Comparison of ENCODE assay signal across 23 cellular contexts in genomic region chr7:133217805-133218204, GRCh38. TPM values are rescaled to one million over a fixed set of nuclear protein-coding genes. Genes with fewer than 3 reads are reported as not detected.
DNase-seq lines count a peak whose midpoint lies in the region; ATAC-seq and TF ChIP-seq lines count a peak whose summit lies in the region.
"Had no signal": no experiment of that assay in that cellular context is flagged by ENCODE, and none has a peak within 500 bp of the region (broad histone marks: within the 10 kb centered on the region; RNA-seq: fewer than 3 reads in every experiment).

No MANE protein-coding gene starts in this region.

- DNase-seq in GM23338 (ENCODE audit: low spot score) (no peak), hepatocyte (ENCODE audit: low spot score) (peak; percentile 13), smooth muscle cell (lab: John Stamatoyannopoulos, UW; ENCODE audit: unreplicated experiment) (no peak), MM.1S (no peak), DMS 273 (lab: John Stamatoyannopoulos, UW; ENCODE audit: unreplicated experiment) (no peak)
- DNase-seq: AML-193; Caco-2; Calu3; CD4-positive, alpha-beta T cell; CD8-positive, alpha-beta T cell; DMS 273 treated with DMSO at 0.1 percent for 48 hours; DMS153; DMS53; DMS79; DND-41; EL; GDM1 had no signal

- H3K9me2 ChIP-seq in GM23338 (ENCODE audit: insufficient read depth), result no peaks in the 10 kb centered on the region
- H3K9me2 ChIP-seq in hepatocyte (replicated peaks; ENCODE audit: insufficient read depth), result no peaks in the 10 kb centered on the region
- no peaks in the 10 kb centered on the region for H3K9me2 ChIP-seq in MM.1S (replicated peaks; ENCODE audit: insufficient read depth, low read length)

- no peaks in the 10 kb centered on the region for H3F3A ChIP-seq in GM23338 (replicated peaks; ENCODE audit: low read depth)
- no peaks in the 10 kb centered on the region for H3F3A ChIP-seq in smooth muscle cell (ENCODE audit: low read depth)
- H3F3A ChIP-seq in MM.1S (ENCODE audit: insufficient read depth, low read length), result no peaks in the 10 kb centered on the region

- H3K27ac ChIP-seq in GM23338 (ENCODE audit: low read depth) (no peak overlapping the region), hepatocyte (no peak overlapping the region), smooth muscle cell (ENCODE audit: low read depth) (no peak overlapping the region), MM.1S (ENCODE audit: low read length) (no peak overlapping the region)
- H3K27ac ChIP-seq: 22Rv1; A549; BLaER1 treated with 17β-estradiol and CSF1 and Interleukin-3, amounts not matched to agents 10 nM and 100 nM; C4-2B had no signal

- no peak overlapping the region for H3K27ac Mint-ChIP-seq in GM23338
- H3K27ac Mint-ChIP-seq: B cell; CD4-positive, alpha-beta T cell; CD8-positive, alpha-beta T cell had no signal

- no peak for ATAC-seq in GM23338
- ATAC-seq: A549; CD8-positive, alpha-beta T cell; GM12878 had no signal

- H3K9ac ChIP-seq in smooth muscle cell (ENCODE audit: low read depth), result no peak overlapping the region
- no peak overlapping the region for H3K9ac ChIP-seq in MM.1S (ENCODE audit: low read length)
- H3K9ac ChIP-seq: BLaER1 treated with 17β-estradiol and CSF1 and Interleukin-3, amounts not matched to agents 10 nM and 100 nM had no signal

- TF ChIP-seq CTCF in GM23338 (conservative IDR thresholded peaks at IDR 0.05; ENCODE audit: low read depth in 2 of 2), result no peak
- TF ChIP-seq CTCF in hepatocyte (IDR thresholded peaks at IDR 0.05; ENCODE audit: poor library complexity), result no peak
- TF ChIP-seq CTCF in smooth muscle cell (IDR thresholded peaks at IDR 0.05; ENCODE audit: borderline replicate concordance, insufficient read depth, poor library complexity, severe bottlenecking), result no peak
- TF ChIP-seq CTCF in MM.1S (IDR thresholded peaks at IDR 0.05; ENCODE audit: low read length), result no peak

- no peaks in the 10 kb centered on the region for H3K4me1 Mint-ChIP-seq in GM23338
- H3K4me1 Mint-ChIP-seq: B cell had no signal

- H3K4me1 ChIP-seq in GM23338 (ENCODE audit: insufficient read depth), result no peaks in the 10 kb centered on the region
- no peaks in the 10 kb centered on the region for H3K4me1 ChIP-seq in hepatocyte (ENCODE audit: insufficient read depth)
- H3K4me1 ChIP-seq in smooth muscle cell (ENCODE audit: low read depth), result no peaks in the 10 kb centered on the region
- no peaks in the 10 kb centered on the region for H3K4me1 ChIP-seq in MM.1S (ENCODE audit: low read length)
- H3K4me1 ChIP-seq: A549, Caco-2 had no signal

- no peaks in the 10 kb centered on the region for H3K27me3 ChIP-seq in GM23338 (ENCODE audit: insufficient read depth)
- H3K27me3 ChIP-seq in hepatocyte, result peaks cover 2% of the 10 kb centered on the region
- H3K27me3 ChIP-seq in smooth muscle cell (ENCODE audit: low read depth), result no peaks in the 10 kb centered on the region
- no peaks in the 10 kb centered on the region for H3K27me3 ChIP-seq in MM.1S (replicated peaks; ENCODE audit: insufficient read depth, low read length)
- H3K27me3 ChIP-seq: BLaER1 treated with 17β-estradiol and CSF1 and Interleukin-3, amounts not matched to agents 10 nM and 100 nM had no signal

- H2AFZ ChIP-seq in GM23338 (peak overlapping the region; percentile 65; the same call in 1 of the 2 replicates), hepatocyte (no peak overlapping the region), smooth muscle cell (ENCODE audit: low read depth) (peak overlapping the region; percentile 47), MM.1S (ENCODE audit: low read length) (no peak overlapping the region)

- H3K4me2 ChIP-seq in GM23338 (no peak overlapping the region), hepatocyte (no peak overlapping the region), smooth muscle cell (no peak overlapping the region), MM.1S (ENCODE audit: low read depth, low read length) (no peak overlapping the region)
- H3K4me2 ChIP-seq: A549; BLaER1 treated with 17β-estradiol and CSF1 and Interleukin-3, amounts not matched to agents 10 nM and 100 nM had no signal

- no peaks in the 10 kb centered on the region for H3K36me3 Mint-ChIP-seq in GM23338 (ENCODE audit: low read depth)
- H3K36me3 Mint-ChIP-seq: CD8-positive, alpha-beta T cell had no signal

- no peaks in the 10 kb centered on the region for H3K9me3 ChIP-seq in hepatocyte (ENCODE audit: low read depth)
- H3K9me3 ChIP-seq in smooth muscle cell (replicated peaks; ENCODE audit: low read depth), result no peaks in the 10 kb centered on the region
- H3K9me3 ChIP-seq in MM.1S (replicated peaks; ENCODE audit: insufficient read depth, low read length), result no peaks in the 10 kb centered on the region
- H3K9me3 ChIP-seq: A549 had no signal

- H3K27me3 Mint-ChIP-seq in GM23338 (ENCODE audit: insufficient read depth, low read depth, poor library complexity), result no peaks in the 10 kb centered on the region

- H3K79me2 ChIP-seq in GM23338 (replicated peaks; ENCODE audit: insufficient read depth) (no peaks in the 10 kb centered on the region), hepatocyte (no peaks in the 10 kb centered on the region), smooth muscle cell (ENCODE audit: low read depth) (no peaks in the 10 kb centered on the region), MM.1S (ENCODE audit: low read length) (no peaks in the 10 kb centered on the region)

- H4K20me1 ChIP-seq in GM23338 (replicated peaks; ENCODE audit: insufficient read depth) (no peaks in the 10 kb centered on the region), hepatocyte (ENCODE audit: insufficient read depth, poor library complexity, severe bottlenecking) (no peaks in the 10 kb centered on the region), smooth muscle cell (ENCODE audit: low read depth) (no peaks in the 10 kb centered on the region), MM.1S (ENCODE audit: insufficient read depth, low read length) (no peaks in the 10 kb centered on the region)
- H4K20me1 ChIP-seq: BLaER1 treated with 17β-estradiol and CSF1 and Interleukin-3, amounts not matched to agents 10 nM and 100 nM had no signal

- no peak overlapping the region for H3K4me3 Mint-ChIP-seq in GM23338
- H3K4me3 Mint-ChIP-seq: B cell; CD4-positive, alpha-beta T cell; CD8-positive, alpha-beta T cell had no signal

- H3K9me3 Mint-ChIP-seq in GM23338, result peaks cover 8% of the 10 kb centered on the region; the same call in 2 of the 3 replicates
- H3K9me3 Mint-ChIP-seq: CD4-positive, alpha-beta T cell had no signal

- H3K4me3 ChIP-seq in GM23338, result no peak overlapping the region
- H3K4me3 ChIP-seq in hepatocyte, result no peak overlapping the region
- H3K4me3 ChIP-seq in smooth muscle cell, result no peak overlapping the region
- no peak overlapping the region for H3K4me3 ChIP-seq in MM.1S (ENCODE audit: low read length)
- H3K4me3 ChIP-seq: A549; BLaER1 treated with 17β-estradiol and CSF1 and Interleukin-3, amounts not matched to agents 10 nM and 100 nM; GM12878 had no signal

- H3K36me3 ChIP-seq in GM23338 (ENCODE audit: insufficient read depth) (no peaks in the 10 kb centered on the region), hepatocyte (replicated peaks; ENCODE audit: insufficient read depth, low read depth) (no peaks in the 10 kb centered on the region), smooth muscle cell (ENCODE audit: low read depth) (no peaks in the 10 kb centered on the region), MM.1S (replicated peaks; ENCODE audit: insufficient read depth, low read length) (no peaks in the 10 kb centered on the region)
- H3K36me3 ChIP-seq: BLaER1 treated with 17β-estradiol and CSF1 and Interleukin-3, amounts not matched to agents 10 nM and 100 nM had no signal

- 30% methylated on average over 2 of the region's 2 CpGs for WGBS in hepatocyte (ENCODE audit: low lambda C conversion rate, missing lambda C conversion rate)
- WGBS in smooth muscle cell (ENCODE audit: low lambda C conversion rate), result 47% methylated on average over 2 of the region's 2 CpGs

TF ChIP-seq in GM23338, 12 proteins besides CTCF, POLR2A, EP300 and RAD21 (continues in another document):
- no peak for TF ChIP-seq EZH2 (IDR thresholded peaks at IDR 0.05; ENCODE audit: low read depth, unreplicated experiment)
- no peak for TF ChIP-seq CREB1 (CRISPR knock-in tag; IDR thresholded peaks at IDR 0.05; ENCODE audit: low read depth)
- TF ChIP-seq EZH2phosphoT487 (IDR thresholded peaks at IDR 0.05; ENCODE audit: unreplicated experiment), result no peak
- no peak for TF ChIP-seq REST (IDR thresholded peaks at IDR 0.05; ENCODE audit: unreplicated experiment)
- TF ChIP-seq POLR2AphosphoS5 (IDR thresholded peaks at IDR 0.05; ENCODE audit: low read depth), result no peak
- TF ChIP-seq STAT1 (IDR thresholded peaks at IDR 0.05; ENCODE audit: unreplicated experiment), result no peak
- TF ChIP-seq ZNF114 (CRISPR knock-in tag; IDR thresholded peaks at IDR 0.05), result no peak
- TF ChIP-seq JUNB (IDR thresholded peaks at IDR 0.05; ENCODE audit: unreplicated experiment), result no peak
- no peak for TF ChIP-seq NANOG (IDR thresholded peaks at IDR 0.05; ENCODE audit: borderline replicate concordance)

RNA-seq across cellular contexts. Expression of gene EXOC4, which starts 35.1 kb away (rescaled TPM):
- 44.6 and 52.7 TPM in 2 replicates for total RNA-seq in GM23338 (2014; rRNA removed; shearing (Covaris generic))
- polyA plus RNA-seq in GM23338 (2016; fragmentation: Nextera tagmentation; extraction: Ambion mirVana), result 24.3 and 37.5 TPM in 2 replicates
- 56.1 and 66.8 TPM in 2 replicates for total RNA-seq in hepatocyte
- 34.8 and 36.7 TPM in 2 replicates for polyA plus RNA-seq in hepatocyte
- 47.1 and 48.9 TPM in 2 replicates for total RNA-seq in smooth muscle cell
- 21.5 and 23.7 TPM in 2 replicates for polyA plus RNA-seq in smooth muscle cell

Comparison
In these comparisons a context has a peak if more than half of its experiments do, and no peak if none do; other contexts are left out.
1. H2AFZ ChIP-seq: peak in GM23338 (single experiment) and smooth muscle cell (single experiment); none in hepatocyte (single experiment) and MM.1S (single experiment).